30 cellular contexts compared by ENCODE assay signal in genomic region chr4:39235701-39236100, GRCh38.
"Had no signal": no experiment of that assay in that cellular context is flagged by ENCODE, and none has a peak within 500 bp of the region (broad histone marks: within the 10 kb centered on the region; RNA-seq: fewer than 3 reads in every experiment).

No MANE protein-coding gene starts in this region.

- FAIRE-seq: bronchial epithelial cell, TTC549 had no signal

- H3K4me1 ChIP-seq: Peyer's patch, SJSA1 had no signal

- ATAC-seq: activated CD8-positive, alpha-beta T cell treated with anti-CD3 and anti-CD28 coated beads, Interleukin-2, amount 10 ng/mL, durations not matched to agents 7 days and 5 days; PC-3 had no signal

- H3K27ac ChIP-seq: Peyer's patch, SJSA1 had no signal

- H3K9me3 ChIP-seq: Peyer's patch, SJSA1, SK-N-SH had no signal

- H3K4me3 ChIP-seq: Peyer's patch, SJSA1 had no signal

- DNase-seq: activated CD4-positive, alpha-beta T cell treated with anti-CD3 and anti-CD28 coated beads, Interleukin-2, amount 10 ng/mL, durations not matched to agents 24 days and 14 days; activated CD4-positive, alpha-beta T cell treated with anti-CD3 and anti-CD28 coated beads, Interleukin-2, amount 50 U/mL, for 48 hours; activated CD8-positive, alpha-beta T cell treated with anti-CD3 and anti-CD28 coated beads, Interleukin-2, amount 10 ng/mL, durations not matched to agents 7 days and 5 days; activated gamma-delta T cell; activated naive CD4-positive, alpha-beta T cell treated with Interleukin-2 at 50 U/mL for 16 hours; activated naive CD8-positive, alpha-beta T cell treated with anti-CD3 and anti-CD28 coated beads, Interleukin-2, amount 10 ng/mL, durations not matched to agents 7 days and 5 days; activated T-cell treated with anti-CD3 and anti-CD28 coated beads, Interleukin-2, amount 50 U/mL, for 24 hours; amygdala; caudate nucleus; MM.1S; MV-4-11; NCI-H1092 treated with DMSO at 0.1 percent for 48 hours; NCI-H1417; NCI-H146; NCI-H187; NCI-H2029 treated with DMSO at 0.1 percent for 48 hours; NCI-H2107; NCI-H2171; NCI-H510A; NCI-H526; NCI-H748 treated with DMSO at 0.1 percent for 48 hours; NK-92 treated with Interleukin-12 subunit alpha and Interleukin-12 subunit beta, amount 100 ng/mL, for 24 hours; PC-3; Peyer's patch; RPMI8226; SHP77 treated with DMSO at 0.1 percent for 48 hours; SK-N-SH had no signal

- H3K27me3 ChIP-seq: Peyer's patch, SJSA1 had no signal

- H3K36me3 ChIP-seq: Peyer's patch, SJSA1 had no signal
